Comparison of ENCODE assay signal across 8 cellular contexts in genomic region chr10:102420810-102421644, GRCh38. TPM values are rescaled to one million over a fixed set of nuclear protein-coding genes. Genes with fewer than 3 reads are reported as not detected.
A peak's percentile ranks its signal among the peaks of the same experiment; 100 is the strongest.
DNase-seq lines count a peak whose midpoint lies in the region; ATAC-seq, FAIRE-seq and TF ChIP-seq lines count a peak whose summit lies in the region.

Gene FBXL15 (plus strand): TSS chr10:102420836. CDS start chr10:102421130, 294 bp downstream.

- no peaks in the 10 kb centered on the region for H4K20me1 ChIP-seq in Loucy (ENCODE audit: insufficient read depth, low read length, poor library complexity, severe bottlenecking)

- no peaks in the 10 kb centered on the region for H3K9me3 ChIP-seq in Loucy (ENCODE audit: insufficient read depth, low read depth, low read length)

- peaks cover 25% of the 10 kb centered on the region for H3K4me1 ChIP-seq in Loucy (ENCODE audit: insufficient read depth, low read length, poor library complexity, severe bottlenecking)

- ATAC-seq in natural killer cell treated with Interleukin-12 subunit alpha and Interleukin-12 subunit beta and Interleukin-15 and Interleukin-18, amount 100 ng/mL, for 72 hours: peak; percentile 91 to 92
- ATAC-seq in stimulated activated naive CD8-positive, alpha-beta T cell treated with anti-CD3 and anti-CD28 coated beads, Interleukin-15, Interleukin-2, amounts not matched to agents 100 U/mL and 50 U/mL, for 24 hours: peak; percentile 82

- H3F3A ChIP-seq in Loucy (ENCODE audit: low read depth): no peaks in the 10 kb centered on the region

- H3K79me2 ChIP-seq in Loucy (ENCODE audit: insufficient read depth, low read length): peaks cover 19% of the 10 kb centered on the region

- peak within 1 kb of the TSS; percentile 76 for H3K9ac ChIP-seq in Loucy (ENCODE audit: low read depth, low read length, poor library complexity, severe bottlenecking)

- DNase-seq in EH (ENCODE audit: low read depth): peak; percentile 96
- DNase-seq in H54 (ENCODE audit: insufficient read length, low spot score): peak; percentile 94
- DNase-seq in activated T-helper 9 cell treated with anti-CD3 and anti-CD28 coated beads, Interleukin-2, amount 50 U/mL, for 16 hours (ENCODE audit: low read depth): peak; percentile 89
- DNase-seq in fibroblast of peridontal ligament (ENCODE audit: extremely low read depth): peak; percentile 97
- DNase-seq in natural killer cell treated with Interleukin-12 subunit alpha and Interleukin-12 subunit beta and Interleukin-15 and Interleukin-18, amount 100 ng/mL, for 72 hours (ENCODE audit: low spot score): peak; percentile 98
- DNase-seq in stimulated activated naive CD8-positive, alpha-beta T cell treated with anti-CD3 and anti-CD28 coated beads, Interleukin-15, Interleukin-2, amounts not matched to agents 100 U/mL and 50 U/mL, for 24 hours: peak; percentile 98

- H3K27ac Mint-ChIP-seq in natural killer cell treated with Interleukin-12 subunit alpha and Interleukin-12 subunit beta and Interleukin-15 and Interleukin-18, amount 100 ng/mL, for 72 hours: peak within 1 kb of the TSS; percentile 91 to 99

- H3K27me3 Mint-ChIP-seq in natural killer cell treated with Interleukin-12 subunit alpha and Interleukin-12 subunit beta and Interleukin-15 and Interleukin-18, amount 100 ng/mL, for 72 hours: peaks cover 11 to 19% of the 10 kb centered on the region in 2 donors

- H3K4me3 ChIP-seq in Loucy (ENCODE audit: low read length, poor library complexity, severe bottlenecking): peak within 1 kb of the TSS; percentile 79

- no peaks in the 10 kb centered on the region; the same call in 1 of the 2 replicates for H3K36me3 ChIP-seq in Loucy (ENCODE audit: insufficient read depth, low read length)

- H3K4me3 Mint-ChIP-seq in natural killer cell treated with Interleukin-12 subunit alpha and Interleukin-12 subunit beta and Interleukin-15 and Interleukin-18, amount 100 ng/mL, for 72 hours: peak within 1 kb of the TSS; percentile 98

- no peak for TF ChIP-seq CTCF in Loucy (conservative IDR thresholded peaks at IDR 0.05; ENCODE audit: low read length)

- H3K9me2 ChIP-seq in Loucy (replicated peaks; ENCODE audit: low read depth, low read length): no peaks in the 10 kb centered on the region

- H3K9me3 Mint-ChIP-seq in natural killer cell treated with Interleukin-12 subunit alpha and Interleukin-12 subunit beta and Interleukin-15 and Interleukin-18, amount 100 ng/mL, for 72 hours: no peaks in the 10 kb centered on the region

- peak within 1 kb of the TSS; percentile 89 for H2AFZ ChIP-seq in Loucy (ENCODE audit: low read length)

- no peak for FAIRE-seq in H54 (lab: Jason Lieb, UNC)

- H3K4me1 Mint-ChIP-seq in natural killer cell treated with Interleukin-12 subunit alpha and Interleukin-12 subunit beta and Interleukin-15 and Interleukin-18, amount 100 ng/mL, for 72 hours (ENCODE audit: low read depth in 2 of 2): peaks cover 16 to 28% of the 10 kb centered on the region in 2 donors

- H3K4me2 ChIP-seq in Loucy (ENCODE audit: low read depth, low read length, poor library complexity, severe bottlenecking): peak within 1 kb of the TSS; percentile 97

- no peaks in the 10 kb centered on the region for H3K36me3 Mint-ChIP-seq in natural killer cell treated with Interleukin-12 subunit alpha and Interleukin-12 subunit beta and Interleukin-15 and Interleukin-18, amount 100 ng/mL, for 72 hours

- H3K27me3 ChIP-seq in Loucy (ENCODE audit: insufficient read depth, low read length, poor library complexity, severe bottlenecking): no peaks in the 10 kb centered on the region

- peak; percentile 40 for TF ChIP-seq POLR2A in H54 (IDR thresholded peaks at IDR 0.05; ENCODE audit: low read depth, low read length)
- TF ChIP-seq POLR2A in Raji (IDR thresholded peaks at IDR 0.05; ENCODE audit: insufficient read depth, low read depth, low read length): peak; percentile 70

RNA-seq across cellular contexts. Expression of gene FBXL15, which starts in this region (rescaled TPM):
- 10 to 100 TPM; 22.0 to 23.7 TPM for total RNA-seq in natural killer cell treated with Interleukin-12 subunit alpha and Interleukin-12 subunit beta and Interleukin-15 and Interleukin-18, amount 100 ng/mL, for 72 hours

Comparison
In these comparisons a context has a peak if more than half of its experiments do, and no peak if none do; other contexts are left out.
1. Peak in every context shown above with its lines: DNase-seq, ATAC-seq and H3K4me3 ChIP-seq.